9 cellular contexts compared by ENCODE assay signal in genomic region chr1:28115267-28115666, GRCh38. TPM values are rescaled to one million over a fixed set of nuclear protein-coding genes. Genes with fewer than 3 reads are reported as not detected.
DNase-seq lines count a peak whose midpoint lies in the region; ATAC-seq and TF ChIP-seq lines count a peak whose summit lies in the region.
"Had no signal": no experiment of that assay in that cellular context is flagged by ENCODE, and none has a peak within 500 bp of the region (broad histone marks: within the 10 kb centered on the region; RNA-seq: fewer than 3 reads in every experiment).

No MANE protein-coding gene starts in this region.

- H3K4me3 ChIP-seq in gastrocnemius medialis: no peak overlapping the region

- no peaks in the 10 kb centered on the region for H3K9me3 ChIP-seq in gastrocnemius medialis

- no peak for TF ChIP-seq CTCF in gastrocnemius medialis (IDR thresholded peaks at IDR 0.05 in 4 of 5, conservative IDR thresholded peaks at IDR 0.05 in 1 of 5)

- DNase-seq in activated T-cell treated with anti-CD3 and anti-CD28 coated beads for 48 hours (ENCODE audit: low read depth): peak; percentile 41
- no peak for DNase-seq in activated T-cell treated with anti-CD3 and anti-CD28 coated beads for 4 hours
- DNase-seq in activated CD4-positive, alpha-beta T cell treated with anti-CD3 and anti-CD28 coated beads, Interleukin-2, amount 50 U/mL, for 24 hours (ENCODE audit: low read depth in 1 of 2, low spot score in 1 of 2): peak; percentile 6 to 7
- peak; percentile 70 for DNase-seq in iris pigment epithelial cell (ENCODE audit: low read depth)
- peak; percentile 60 for DNase-seq in stimulated activated naive CD8-positive, alpha-beta T cell treated with anti-CD3 and anti-CD28 coated beads, Interleukin-15, Interleukin-2, amounts not matched to agents 100 U/mL and 50 U/mL, for 24 hours
- no peak for DNase-seq in SHP77 treated with DMSO at 0.1 percent for 48 hours (lab: John Stamatoyannopoulos, UW)
- no peak for DNase-seq in gastrocnemius medialis
- no peak for DNase-seq in EL

- no peaks in the 10 kb centered on the region for H3K36me3 ChIP-seq in gastrocnemius medialis

- no peaks in the 10 kb centered on the region for H3K27me3 ChIP-seq in gastrocnemius medialis

- TF ChIP-seq POLR2A in gastrocnemius medialis (IDR thresholded peaks at IDR 0.05): no peak

- ATAC-seq in stimulated activated naive CD8-positive, alpha-beta T cell treated with anti-CD3 and anti-CD28 coated beads, Interleukin-15, Interleukin-2, amounts not matched to agents 100 U/mL and 50 U/mL, for 24 hours: peak; percentile 60
- no peak for ATAC-seq in gastrocnemius medialis

- no peak overlapping the region for H3K27ac ChIP-seq in gastrocnemius medialis
- H3K27ac ChIP-seq: VCaP had no signal

- intact Hi-C loops in gastrocnemius medialis (cut with DNase I; ENCODE audit: low total_unique reads): no loop called here

- in situ Hi-C loops in gastrocnemius medialis (cut with MboI; ENCODE audit: low sequenced_read_pairs in 4 of 4): no loop called here

- no peaks in the 10 kb centered on the region for H3K4me1 ChIP-seq in gastrocnemius medialis

RNA-seq across cellular contexts. Expression of gene EYA3, which starts 26.9 kb away (rescaled TPM):
- 10 to 100 TPM in 3 of 4 donors, 1 to 10 TPM in 1; 9.2 to 19.5 (median 15.4) TPM for total RNA-seq in gastrocnemius medialis

Comparison
In these comparisons a context has a peak if more than half of its experiments do, and no peak if none do; other contexts are left out.
1. DNase-seq: peak in activated T-cell treated with anti-CD3 and anti-CD28 coated beads for 48 hours (single experiment), activated CD4-positive, alpha-beta T cell treated with anti-CD3 and anti-CD28 coated beads, Interleukin-2, amount 50 U/mL, for 24 hours (2 of 2), iris pigment epithelial cell (single experiment) and stimulated activated naive CD8-positive, alpha-beta T cell treated with anti-CD3 and anti-CD28 coated beads, Interleukin-15, Interleukin-2, amounts not matched to agents 100 U/mL and 50 U/mL, for 24 hours (single experiment); none in activated T-cell treated with anti-CD3 and anti-CD28 coated beads for 4 hours (single experiment), SHP77 treated with DMSO at 0.1 percent for 48 hours (single experiment), gastrocnemius medialis (0 of 2) and EL (single experiment).